29 cellular contexts compared by ENCODE assay signal in the genomic region with DNA sequence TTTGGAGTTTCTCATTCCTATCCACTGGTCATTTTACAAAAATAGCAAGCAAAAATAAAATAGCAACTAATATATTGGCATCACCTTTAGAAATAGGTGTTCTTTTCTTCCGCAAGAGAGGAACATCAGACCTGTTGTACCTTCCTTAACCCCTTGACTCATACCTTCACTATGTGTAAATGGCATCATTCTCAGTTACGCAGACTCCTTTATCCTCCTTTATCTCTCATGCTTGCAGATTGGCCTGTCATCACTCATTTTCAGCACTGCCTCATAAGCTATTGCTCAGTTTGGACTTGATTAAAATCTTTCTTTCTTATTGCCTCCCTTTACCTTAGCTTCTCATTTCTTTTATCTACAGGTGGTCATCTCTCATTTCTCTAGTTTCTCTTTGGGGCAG.
"Had no signal": no experiment of that assay in that cellular context is flagged by ENCODE, and none has a peak within 500 bp of the region (broad histone marks: within the 10 kb centered on the region; RNA-seq: fewer than 3 reads in every experiment).

No MANE protein-coding gene starts in this region.

- H3K27ac Mint-ChIP-seq: activated CD4-positive, alpha-beta memory T cell treated with anti-CD3 and anti-CD28 coated beads, Interleukin-2, amount 10 ng/mL, durations not matched to agents 7 days and 5 days; activated CD4-positive, alpha-beta T cell treated with anti-CD3 and anti-CD28 coated beads, Interleukin-2, amount 10 ng/mL, durations not matched to agents 7 days and 5 days; activated T-cell treated with anti-CD3 and anti-CD28 coated beads, Interleukin-2, amount 50 U/mL, for 24 hours; nephron; stimulated activated effector memory CD8-positive, alpha-beta T cell treated with anti-CD3 and anti-CD28 coated beads, Interleukin-12 subunit alpha, Interleukin-12 subunit beta, amount 100 ng/mL, for 72 hours; stimulated activated naive CD8-positive, alpha-beta T cell treated with anti-CD3 and anti-CD28 coated beads, Interleukin-15, Interleukin-2, amounts not matched to agents 100 ng/mL and 50 ng/mL, for 24 hours; T-helper 1 cell treated with Interleukin-12 subunit alpha and Interleukin-12 subunit beta and Interleukin-4 antibody, amounts not matched to agents 30 μg/mL and 1 μg/mL, for 36 hours had no signal

- H3K9me3 ChIP-seq: colonic mucosa, heart left ventricle, left lung, lower lobe of right lung, ovary, prostate gland, sigmoid colon, thoracic aorta had no signal

- H3K9me3 Mint-ChIP-seq: activated CD4-positive, alpha-beta memory T cell treated with anti-CD3 and anti-CD28 coated beads, Interleukin-2, amount 10 ng/mL, durations not matched to agents 7 days and 5 days; activated CD4-positive, alpha-beta T cell treated with anti-CD3 and anti-CD28 coated beads, Interleukin-2, amount 10 ng/mL, durations not matched to agents 7 days and 5 days; activated T-cell treated with anti-CD3 and anti-CD28 coated beads, Interleukin-2, amount 50 U/mL, for 24 hours; nephron; stimulated activated effector memory CD8-positive, alpha-beta T cell treated with anti-CD3 and anti-CD28 coated beads, Interleukin-12 subunit alpha, Interleukin-12 subunit beta, amount 100 ng/mL, for 72 hours; stimulated activated naive CD8-positive, alpha-beta T cell treated with anti-CD3 and anti-CD28 coated beads, Interleukin-15, Interleukin-2, amounts not matched to agents 100 ng/mL and 50 ng/mL, for 24 hours; T-helper 1 cell treated with Interleukin-12 subunit alpha and Interleukin-12 subunit beta and Interleukin-4 antibody, amounts not matched to agents 30 μg/mL and 1 μg/mL, for 36 hours had no signal

- H3K27me3 Mint-ChIP-seq: stimulated activated naive CD8-positive, alpha-beta T cell treated with anti-CD3 and anti-CD28 coated beads, Interleukin-15, Interleukin-2, amounts not matched to agents 100 ng/mL and 50 ng/mL, for 24 hours had no signal

- H3K36me3 Mint-ChIP-seq: stimulated activated effector memory CD8-positive, alpha-beta T cell treated with anti-CD3 and anti-CD28 coated beads, Interleukin-12 subunit alpha, Interleukin-12 subunit beta, amount 100 ng/mL, for 72 hours had no signal

- H3K27ac ChIP-seq: colonic mucosa, dorsolateral prefrontal cortex, heart left ventricle, left lung, lower lobe of right lung, ovary, prostate gland, sigmoid colon, thoracic aorta, WERI-Rb-1 had no signal

- H3K4me3 Mint-ChIP-seq: activated CD4-positive, alpha-beta memory T cell treated with anti-CD3 and anti-CD28 coated beads, Interleukin-2, amount 10 ng/mL, durations not matched to agents 7 days and 5 days; activated CD4-positive, alpha-beta T cell treated with anti-CD3 and anti-CD28 coated beads, Interleukin-2, amount 10 ng/mL, durations not matched to agents 7 days and 5 days; activated T-cell treated with anti-CD3 and anti-CD28 coated beads, Interleukin-2, amount 50 U/mL, for 24 hours; nephron; stimulated activated effector memory CD8-positive, alpha-beta T cell treated with anti-CD3 and anti-CD28 coated beads, Interleukin-12 subunit alpha, Interleukin-12 subunit beta, amount 100 ng/mL, for 72 hours; stimulated activated naive CD8-positive, alpha-beta T cell treated with anti-CD3 and anti-CD28 coated beads, Interleukin-15, Interleukin-2, amounts not matched to agents 100 ng/mL and 50 ng/mL, for 24 hours; T-helper 1 cell treated with Interleukin-12 subunit alpha and Interleukin-12 subunit beta and Interleukin-4 antibody, amounts not matched to agents 30 μg/mL and 1 μg/mL, for 36 hours had no signal

- H3K4me1 ChIP-seq: colonic mucosa, heart left ventricle, prostate gland had no signal

- H3K4me3 ChIP-seq: colonic mucosa, dorsolateral prefrontal cortex, heart left ventricle, left lung, lower lobe of right lung, ovary, prostate gland, sigmoid colon, thoracic aorta had no signal

- ATAC-seq: heart left ventricle; left lung; lower lobe of right lung; stimulated activated effector memory CD8-positive, alpha-beta T cell treated with anti-CD3 and anti-CD28 coated beads, Interleukin-12 subunit alpha, Interleukin-12 subunit beta, amount 100 ng/mL, for 72 hours had no signal

- H3K4me1 Mint-ChIP-seq: activated CD4-positive, alpha-beta memory T cell treated with anti-CD3 and anti-CD28 coated beads, Interleukin-2, amount 10 ng/mL, durations not matched to agents 7 days and 5 days; activated CD4-positive, alpha-beta T cell treated with anti-CD3 and anti-CD28 coated beads, Interleukin-2, amount 10 ng/mL, durations not matched to agents 7 days and 5 days; stimulated activated effector memory CD8-positive, alpha-beta T cell treated with anti-CD3 and anti-CD28 coated beads, Interleukin-12 subunit alpha, Interleukin-12 subunit beta, amount 100 ng/mL, for 72 hours had no signal

- H3K36me3 ChIP-seq: colonic mucosa, heart left ventricle, left lung, lower lobe of right lung, ovary, prostate gland, thoracic aorta, WERI-Rb-1 had no signal

- DNase-seq: activated CD4-positive, alpha-beta memory T cell treated with anti-CD3 and anti-CD28 coated beads, Interleukin-2, amount 10 ng/mL, durations not matched to agents 7 days and 5 days; activated CD4-positive, alpha-beta T cell treated with anti-CD3 and anti-CD28 coated beads for 1 hour; activated CD4-positive, alpha-beta T cell treated with anti-CD3 and anti-CD28 coated beads, Interleukin-2, amount 10 ng/mL, durations not matched to agents 7 days and 5 days; activated CD8-positive, alpha-beta memory T cell treated with anti-CD3 and anti-CD28 coated beads, Interleukin-2, amount 50 U/mL, for 48 hours; activated gamma-delta T cell treated with Interleukin-2 at 50 U/mL for 16 hours; activated naive CD4-positive, alpha-beta T cell treated with anti-CD3 and anti-CD28 coated beads, Interleukin-2, amount 50 U/mL, for 16 hours; activated T-cell treated with anti-CD3 and anti-CD28 coated beads, Interleukin-2, amount 50 U/mL, for 24 hours; amygdala; colonic mucosa; dorsolateral prefrontal cortex; effector memory CD4-positive, alpha-beta T cell; erythroblast; heart left ventricle; left lung; lower lobe of right lung; ovary; retina; sigmoid colon; small intestine; stimulated activated CD4-positive, alpha-beta T cell treated with anti-CD3 and anti-CD28 coated beads, Interleukin-4, amount 100 ng/mL, for 24 hours; SW 1271; T-helper 9 cell; WERI-Rb-1 had no signal
